19 cellular contexts compared by ENCODE assay signal in genomic region chr19:49908480-49909420, GRCh38. TPM values are rescaled to one million over a fixed set of nuclear protein-coding genes. Genes with fewer than 3 reads are reported as not detected.
A peak's percentile ranks its signal among the peaks of the same experiment; 100 is the strongest.
DNase-seq lines count a peak whose midpoint lies in the region; ATAC-seq and TF ChIP-seq lines count a peak whose summit lies in the region.
"Had no signal": no experiment of that assay in that cellular context is flagged by ENCODE, and none has a peak within 500 bp of the region (broad histone marks: within the 10 kb centered on the region; RNA-seq: fewer than 3 reads in every experiment).

No MANE protein-coding gene starts in this region.

- no peaks in the 10 kb centered on the region for H3K27me3 Mint-ChIP-seq in activated naive CD8-positive, alpha-beta T cell treated with anti-CD3 and anti-CD28 coated beads, Interleukin-2, amount 10 ng/mL, durations not matched to agents 7 days and 5 days
- no peaks in the 10 kb centered on the region for H3K27me3 Mint-ChIP-seq in activated naive CD8-positive, alpha-beta T cell treated with anti-CD3 and anti-CD28 coated beads for 36 hours
- no peaks in the 10 kb centered on the region for H3K27me3 Mint-ChIP-seq in WTC11 (ENCODE audit: low read depth)
- H3K27me3 Mint-ChIP-seq: type B pancreatic cell had no signal

- H3K9me3 Mint-ChIP-seq in activated naive CD8-positive, alpha-beta T cell treated with anti-CD3 and anti-CD28 coated beads, Interleukin-2, amount 10 ng/mL, durations not matched to agents 7 days and 5 days = no peaks in the 10 kb centered on the region
- no peaks in the 10 kb centered on the region for H3K9me3 Mint-ChIP-seq in activated naive CD8-positive, alpha-beta T cell treated with anti-CD3 and anti-CD28 coated beads for 36 hours
- no peaks in the 10 kb centered on the region for H3K9me3 Mint-ChIP-seq in WTC11
- H3K9me3 Mint-ChIP-seq in stimulated activated effector memory CD8-positive, alpha-beta T cell treated with anti-CD3 and anti-CD28 coated beads, Interleukin-12 subunit alpha, Interleukin-12 subunit beta, amount 100 ng/mL, for 72 hours = no peaks in the 10 kb centered on the region
- H3K9me3 Mint-ChIP-seq: type B pancreatic cell had no signal

- CTCF ChIA-PET in WTC11 (lab: Charles Lee) = no interaction called here

- peaks cover 19% of the 10 kb centered on the region for H3K4me1 Mint-ChIP-seq in activated naive CD8-positive, alpha-beta T cell treated with anti-CD3 and anti-CD28 coated beads, Interleukin-2, amount 10 ng/mL, durations not matched to agents 7 days and 5 days
- peaks cover 49% of the 10 kb centered on the region for H3K4me1 Mint-ChIP-seq in activated naive CD8-positive, alpha-beta T cell treated with anti-CD3 and anti-CD28 coated beads for 36 hours
- H3K4me1 Mint-ChIP-seq in WTC11 = peaks cover 20% of the 10 kb centered on the region
- H3K4me1 Mint-ChIP-seq in stimulated activated effector memory CD8-positive, alpha-beta T cell treated with anti-CD3 and anti-CD28 coated beads, Interleukin-12 subunit alpha, Interleukin-12 subunit beta, amount 100 ng/mL, for 72 hours = peaks cover 70% of the 10 kb centered on the region

- peaks cover 34% of the 10 kb centered on the region for H3K36me3 Mint-ChIP-seq in activated naive CD8-positive, alpha-beta T cell treated with anti-CD3 and anti-CD28 coated beads, Interleukin-2, amount 10 ng/mL, durations not matched to agents 7 days and 5 days
- peaks cover 54% of the 10 kb centered on the region for H3K36me3 Mint-ChIP-seq in activated naive CD8-positive, alpha-beta T cell treated with anti-CD3 and anti-CD28 coated beads for 36 hours
- H3K36me3 Mint-ChIP-seq in WTC11 = peaks cover 60% of the 10 kb centered on the region
- peaks cover 85% of the 10 kb centered on the region for H3K36me3 Mint-ChIP-seq in stimulated activated effector memory CD8-positive, alpha-beta T cell treated with anti-CD3 and anti-CD28 coated beads, Interleukin-12 subunit alpha, Interleukin-12 subunit beta, amount 100 ng/mL, for 72 hours

- H3K4me3 Mint-ChIP-seq in activated naive CD8-positive, alpha-beta T cell treated with anti-CD3 and anti-CD28 coated beads, Interleukin-2, amount 10 ng/mL, durations not matched to agents 7 days and 5 days = no peak overlapping the region
- no peak overlapping the region for H3K4me3 Mint-ChIP-seq in activated naive CD8-positive, alpha-beta T cell treated with anti-CD3 and anti-CD28 coated beads for 36 hours
- H3K4me3 Mint-ChIP-seq in WTC11 = no peak overlapping the region
- H3K4me3 Mint-ChIP-seq in stimulated activated effector memory CD8-positive, alpha-beta T cell treated with anti-CD3 and anti-CD28 coated beads, Interleukin-12 subunit alpha, Interleukin-12 subunit beta, amount 100 ng/mL, for 72 hours = no peak overlapping the region
- H3K4me3 Mint-ChIP-seq: type B pancreatic cell had no signal

- ATAC-seq in activated naive CD8-positive, alpha-beta T cell treated with anti-CD3 and anti-CD28 coated beads, Interleukin-2, amount 10 ng/mL, durations not matched to agents 7 days and 5 days (ENCODE audit: low read depth) = no peak
- ATAC-seq in WTC11 = no peak
- no peak for ATAC-seq in stimulated activated effector memory CD8-positive, alpha-beta T cell treated with anti-CD3 and anti-CD28 coated beads, Interleukin-12 subunit alpha, Interleukin-12 subunit beta, amount 100 ng/mL, for 72 hours
- ATAC-seq: SK-N-SH treated with all-trans-retinoic acid at 6 μM for 48 hours had no signal

- DNase-seq in activated naive CD8-positive, alpha-beta T cell treated with anti-CD3 and anti-CD28 coated beads, Interleukin-2, amount 10 ng/mL, durations not matched to agents 7 days and 5 days = no peak
- DNase-seq in activated naive CD8-positive, alpha-beta T cell treated with anti-CD3 and anti-CD28 coated beads for 36 hours = no peak
- DNase-seq in WTC11 (ENCODE audit: low spot score) (no peak), NCI-H510A treated with DMSO at 0.1 percent for 48 hours (lab: John Stamatoyannopoulos, UW) (no peak)
- DNase-seq in stimulated activated effector memory CD8-positive, alpha-beta T cell treated with anti-CD3 and anti-CD28 coated beads, Interleukin-12 subunit alpha, Interleukin-12 subunit beta, amount 100 ng/mL, for 72 hours (ENCODE audit: low spot score in 2 of 2) = no peak
- DNase-seq in activated effector memory CD4-positive, alpha-beta T cell treated with Interleukin-2 at 50 U/mL for 16 hours = no peak
- DNase-seq: activated CD4-positive, alpha-beta T cell treated with anti-CD3 and anti-CD28 coated beads for 1 hour; activated gamma-delta T cell; effector CD8-positive, alpha-beta T cell; esophagus squamous epithelium; KBM-7; kidney; NCI-H1436 treated with DMSO at 0.1 percent for 48 hours; NCI-H524 treated with DMSO at 0.1 percent for 48 hours; retina; spleen; stimulated activated CD4-positive, alpha-beta T cell treated with anti-CD3 and anti-CD28 coated beads, Interleukin-4, amount 100 ng/mL, for 24 hours had no signal

- POLR2A ChIA-PET in activated naive CD8-positive, alpha-beta T cell treated with anti-CD3 and anti-CD28 coated beads, Interleukin-2, amount 10 ng/mL, durations not matched to agents 7 days and 5 days (lab: Charles Lee) = interaction anchor here (1.4 kb wide), 1 partner anchor 20 kb away, joined by 7 read pairs; the partner anchor contains the start of genes ATF5 and NUP62
- POLR2A ChIA-PET in WTC11 (lab: Charles Lee) = interaction anchor here (1.1 kb wide), 2 partner anchors 8 to 21 kb away, joined by 3 read pairs; partner anchors contain the start of genes ATF5 and NUP62

- no peak for TF ChIP-seq CTCF in WTC11 (IDR thresholded peaks at IDR 0.05)

- H3K27ac Mint-ChIP-seq in activated naive CD8-positive, alpha-beta T cell treated with anti-CD3 and anti-CD28 coated beads, Interleukin-2, amount 10 ng/mL, durations not matched to agents 7 days and 5 days = peak overlapping the region; percentile 6
- no peak overlapping the region for H3K27ac Mint-ChIP-seq in activated naive CD8-positive, alpha-beta T cell treated with anti-CD3 and anti-CD28 coated beads for 36 hours
- peak overlapping the region; percentile 57; the same call in 1 of the 2 replicates for H3K27ac Mint-ChIP-seq in WTC11
- H3K27ac Mint-ChIP-seq in stimulated activated effector memory CD8-positive, alpha-beta T cell treated with anti-CD3 and anti-CD28 coated beads, Interleukin-12 subunit alpha, Interleukin-12 subunit beta, amount 100 ng/mL, for 72 hours = peak overlapping the region; percentile 88
- H3K27ac Mint-ChIP-seq: type B pancreatic cell had no signal

TF ChIP-seq in WTC11, 78 proteins besides CTCF, POLR2A, EP300 and RAD21 (continues in another document):
- TF ChIP-seq ARID4B (CRISPR knock-in tag; IDR thresholded peaks at IDR 0.05; ENCODE audit: borderline replicate concordance) (no peak), OVOL2 (CRISPR knock-in tag; IDR thresholded peaks at IDR 0.05; ENCODE audit: borderline replicate concordance) (no peak)

RNA-seq across cellular contexts. Expression of gene IL4I1, which starts 12.1 kb away (rescaled TPM):
- 1 to 10 TPM; 1.4 to 1.7 TPM for total RNA-seq in activated naive CD8-positive, alpha-beta T cell treated with anti-CD3 and anti-CD28 coated beads, Interleukin-2, amount 10 ng/mL, durations not matched to agents 7 days and 5 days
- total RNA-seq in activated naive CD8-positive, alpha-beta T cell treated with anti-CD3 and anti-CD28 coated beads for 36 hours = 1 to 10 TPM; 2.3 to 2.9 TPM
- total RNA-seq in WTC11 (2021) = 0.83 to 1.4 TPM (median 0.99 TPM) in 3 replicates

RNA-seq across cellular contexts. Expression of gene ATF5, which starts 20.3 kb away (rescaled TPM):
- total RNA-seq in activated naive CD8-positive, alpha-beta T cell treated with anti-CD3 and anti-CD28 coated beads, Interleukin-2, amount 10 ng/mL, durations not matched to agents 7 days and 5 days = 1 to 10 TPM; 6.9 TPM
- total RNA-seq in activated naive CD8-positive, alpha-beta T cell treated with anti-CD3 and anti-CD28 coated beads for 36 hours = 10 to 100 TPM; 23.4 to 25.4 TPM
- 9.0 to 10.8 TPM (median 10.8 TPM) in 3 replicates for total RNA-seq in WTC11 (2021)

RNA-seq across cellular contexts. Expression of gene NUP62, which starts 20.6 kb away (rescaled TPM):
- 100 to 1,000 TPM in 1 of 2 experiments, 10 to 100 TPM in 1; 94.2 to 105 TPM for total RNA-seq in activated naive CD8-positive, alpha-beta T cell treated with anti-CD3 and anti-CD28 coated beads, Interleukin-2, amount 10 ng/mL, durations not matched to agents 7 days and 5 days
- total RNA-seq in activated naive CD8-positive, alpha-beta T cell treated with anti-CD3 and anti-CD28 coated beads for 36 hours = 100 to 1,000 TPM; 164 to 179 TPM
- 87.1 to 91.4 TPM (median 90.3 TPM) in 3 replicates for total RNA-seq in WTC11 (2021)

RNA-seq across cellular contexts. Expression of gene TBC1D17, which starts 31.2 kb away (rescaled TPM):
- 10 to 100 TPM; 51.3 to 53.4 TPM for total RNA-seq in activated naive CD8-positive, alpha-beta T cell treated with anti-CD3 and anti-CD28 coated beads, Interleukin-2, amount 10 ng/mL, durations not matched to agents 7 days and 5 days
- total RNA-seq in activated naive CD8-positive, alpha-beta T cell treated with anti-CD3 and anti-CD28 coated beads for 36 hours = 10 to 100 TPM; 22.6 to 24.0 TPM
- total RNA-seq in WTC11 (2021) = 44.4 to 52.8 TPM (median 46.7 TPM) in 3 replicates

RNA-seq across cellular contexts. Expression of gene AKT1S1, which starts 31.6 kb away (rescaled TPM):
- total RNA-seq in activated naive CD8-positive, alpha-beta T cell treated with anti-CD3 and anti-CD28 coated beads, Interleukin-2, amount 10 ng/mL, durations not matched to agents 7 days and 5 days = 10 to 100 TPM; 17.3 to 19.9 TPM
- 10 to 100 TPM; 21.0 to 22.7 TPM for total RNA-seq in activated naive CD8-positive, alpha-beta T cell treated with anti-CD3 and anti-CD28 coated beads for 36 hours
- 41.9 to 47.8 TPM (median 46.5 TPM) in 3 replicates for total RNA-seq in WTC11 (2021)
